In the genomic region with DNA sequence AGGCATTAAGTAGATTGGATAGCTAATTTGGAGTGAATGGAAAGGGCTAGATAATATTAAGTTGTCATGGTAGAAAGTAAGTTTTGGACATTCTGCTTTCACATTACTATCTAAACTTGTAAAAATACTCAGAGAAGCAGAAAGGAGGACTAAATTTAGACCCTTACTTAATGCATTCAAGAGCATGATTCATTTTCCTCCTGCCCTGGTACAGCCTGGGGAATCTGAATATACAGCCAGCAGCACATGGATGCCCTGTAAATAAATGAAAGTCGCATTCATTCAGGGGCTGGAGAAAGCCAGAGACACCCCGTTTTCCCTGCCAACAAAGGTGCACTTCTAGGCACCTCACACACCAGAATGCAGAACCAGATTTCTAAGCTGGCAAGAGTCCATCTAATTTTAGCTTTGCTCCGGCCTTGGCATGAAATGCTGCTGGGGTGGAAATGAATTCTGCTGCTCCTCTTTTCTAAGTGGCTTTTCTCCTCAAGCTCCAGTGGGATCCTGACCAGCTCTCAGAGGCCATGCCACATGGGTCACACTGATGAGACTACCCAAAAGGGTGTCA, we compare ENCODE assay signal across 11 cellular contexts.
DNase-seq lines count a peak whose midpoint lies in the region; ATAC-seq and TF ChIP-seq lines count a peak whose summit lies in the region.
"Had no signal": no experiment of that assay in that cellular context is flagged by ENCODE, and none has a peak within 500 bp of the region (broad histone marks: within the 10 kb centered on the region; RNA-seq: fewer than 3 reads in every experiment).

No MANE protein-coding gene starts in this region.

- POLR2A ChIA-PET in CD8-positive, alpha-beta memory T cell (lab: Charles Lee): no interaction called here

- no peaks in the 10 kb centered on the region for H3K9me3 Mint-ChIP-seq in CD8-positive, alpha-beta memory T cell
- H3K9me3 Mint-ChIP-seq: stimulated activated naive CD8-positive, alpha-beta T cell treated with anti-CD3 and anti-CD28 coated beads, Interleukin-15, Interleukin-2, amounts not matched to agents 100 ng/mL and 50 ng/mL, for 24 hours had no signal

- no peaks in the 10 kb centered on the region for H3K36me3 Mint-ChIP-seq in CD8-positive, alpha-beta memory T cell

- no peak overlapping the region for H3K4me3 Mint-ChIP-seq in CD8-positive, alpha-beta memory T cell
- H3K4me3 Mint-ChIP-seq: stimulated activated naive CD8-positive, alpha-beta T cell treated with anti-CD3 and anti-CD28 coated beads, Interleukin-15, Interleukin-2, amounts not matched to agents 100 ng/mL and 50 ng/mL, for 24 hours had no signal

- in situ Hi-C loops in mammary epithelial cell (cut with MboI; ENCODE audit: low sequenced_read_pairs in 2 of 2): loop anchor here (10.0 to 25.0 kb wide), 3 partner anchors 172 to 625 kb away; a partner anchor contains a TSS

- H3K4me1 Mint-ChIP-seq in CD8-positive, alpha-beta memory T cell: no peaks in the 10 kb centered on the region

- peak overlapping the region; percentile 22 for H2AFZ ChIP-seq in mammary epithelial cell (ENCODE audit: low read depth, low read length)
- no peak overlapping the region for H2AFZ ChIP-seq in hepatocyte

- no peak for ATAC-seq in HG02763 (IDR thresholded peaks at IDR 0.05; ENCODE audit: unreplicated experiment)
- ATAC-seq in GM21717 (IDR thresholded peaks at IDR 0.05; ENCODE audit: unreplicated experiment): no peak
- no peak for ATAC-seq in HG02840 (IDR thresholded peaks at IDR 0.05; ENCODE audit: low FRiP score, unreplicated experiment)

- no peaks in the 10 kb centered on the region for H4K20me1 ChIP-seq in mammary epithelial cell (ENCODE audit: insufficient read depth, low read length)
- H4K20me1 ChIP-seq in hepatocyte (ENCODE audit: insufficient read depth, poor library complexity, severe bottlenecking): no peaks in the 10 kb centered on the region

- dilution Hi-C loops in mammary epithelial cell (cut with HindIII; ENCODE audit: low sequenced_read_pairs): no loop called here

- TF ChIP-seq CTCF in mammary epithelial cell (conservative IDR thresholded peaks at IDR 0.05 in 1 of 2, IDR thresholded peaks at IDR 0.05 in 1 of 2; ENCODE audit: extremely low read depth in 1 of 2, insufficient read depth in 1 of 2, low read depth in 1 of 2, low read length in 2 of 2) (no peak), hepatocyte (IDR thresholded peaks at IDR 0.05; ENCODE audit: poor library complexity) (no peak)

- H3K9me3 ChIP-seq in mammary epithelial cell (replicated peaks; ENCODE audit: insufficient read depth, low read length) (no peaks in the 10 kb centered on the region), hepatocyte (ENCODE audit: low read depth) (no peaks in the 10 kb centered on the region)
- no peaks in the 10 kb centered on the region for H3K9me3 ChIP-seq in CD8-positive, alpha-beta memory T cell (ENCODE audit: low read length)

- H3K27ac ChIP-seq in mammary epithelial cell (ENCODE audit: insufficient read depth, low read depth, low read length): no peak overlapping the region
- H3K27ac ChIP-seq in hepatocyte: peak overlapping the region; percentile 84
- peak overlapping the region in 17 of 21 experiments; percentile 13 to 82 (median 55) for H3K27ac ChIP-seq in skin epidermis
- H3K27ac ChIP-seq in CD8-positive, alpha-beta memory T cell (ENCODE audit: low read depth, low read length): no peak overlapping the region

- H3K27ac Mint-ChIP-seq in CD8-positive, alpha-beta memory T cell: no peak overlapping the region
- H3K27ac Mint-ChIP-seq: stimulated activated naive CD8-positive, alpha-beta T cell treated with anti-CD3 and anti-CD28 coated beads, Interleukin-15, Interleukin-2, amounts not matched to agents 100 ng/mL and 50 ng/mL, for 24 hours had no signal

- intact Hi-C loops in mammary epithelial cell (cut with micrococcal nuclease): no loop called here

- H3K27me3 ChIP-seq in mammary epithelial cell (ENCODE audit: insufficient read depth, low read length) (no peaks in the 10 kb centered on the region), hepatocyte (no peaks in the 10 kb centered on the region)
- no peaks in the 10 kb centered on the region for H3K27me3 ChIP-seq in CD8-positive, alpha-beta memory T cell (ENCODE audit: insufficient read depth, low read length, poor library complexity, severe bottlenecking)

- no peaks in the 10 kb centered on the region for H3K9me2 ChIP-seq in hepatocyte (replicated peaks; ENCODE audit: insufficient read depth)

- BruUV-seq in mammary epithelial cell (replicated peaks; lab: Mats Ljungman, UMichigan): no TSS peak

- H3K4me1 ChIP-seq in mammary epithelial cell (ENCODE audit: insufficient read depth, low read length) (peaks cover 16% of the 10 kb centered on the region), hepatocyte (ENCODE audit: insufficient read depth) (peaks cover 27% of the 10 kb centered on the region)
- H3K4me1 ChIP-seq in CD8-positive, alpha-beta memory T cell (ENCODE audit: insufficient read depth, low read length): no peaks in the 10 kb centered on the region

- H3K27me3 Mint-ChIP-seq in CD8-positive, alpha-beta memory T cell: peaks cover 0 to 8% of the 10 kb centered on the region in 2 donors
- H3K27me3 Mint-ChIP-seq: stimulated activated naive CD8-positive, alpha-beta T cell treated with anti-CD3 and anti-CD28 coated beads, Interleukin-15, Interleukin-2, amounts not matched to agents 100 ng/mL and 50 ng/mL, for 24 hours had no signal

- H3K36me3 ChIP-seq in mammary epithelial cell (ENCODE audit: insufficient read depth, low read length): no peaks in the 10 kb centered on the region
- no peaks in the 10 kb centered on the region for H3K36me3 ChIP-seq in hepatocyte (replicated peaks; ENCODE audit: insufficient read depth, low read depth)
- no peaks in the 10 kb centered on the region for H3K36me3 ChIP-seq in CD8-positive, alpha-beta memory T cell (ENCODE audit: insufficient read depth, low read length)

- H3K9ac ChIP-seq in mammary epithelial cell (ENCODE audit: insufficient read depth, low read length): no peak overlapping the region

- CTCF ChIA-PET in mammary epithelial cell (lab: Charles Lee; ENCODE audit: low non-redundant PET): no interaction called here
- CTCF ChIA-PET in CD8-positive, alpha-beta memory T cell (lab: Charles Lee): interaction anchor here (2.5 kb wide), 1 partner anchor 15 kb away, joined by 10 read pairs; no protein-coding TSS in a partner anchor

- DNase-seq in GM04504 (ENCODE audit: low read depth) (peak; percentile 59), mammary epithelial cell (no peak), hepatocyte (ENCODE audit: low spot score) (peak; percentile 45)
- no peak for DNase-seq in CD8-positive, alpha-beta memory T cell
- DNase-seq: activated CD4-positive, alpha-beta T cell treated with anti-CD3 and anti-CD28 coated beads for 48 hours; DND-41 had no signal

- H3K4me2 ChIP-seq in mammary epithelial cell (ENCODE audit: insufficient read depth, low read depth, low read length): no peak overlapping the region
- no peak overlapping the region for H3K4me2 ChIP-seq in hepatocyte

- H3K4me3 ChIP-seq in mammary epithelial cell (replicated peaks in 1 of 3; ENCODE audit: insufficient read depth in 1 of 3, low read depth in 2 of 3, low read length in 3 of 3) (no peak overlapping the region), hepatocyte (no peak overlapping the region), skin epidermis (no peak overlapping the region)
- H3K4me3 ChIP-seq in CD8-positive, alpha-beta memory T cell (ENCODE audit: low read length): no peak overlapping the region

- 14% methylated on average over 3 of the region's 3 CpGs for WGBS in mammary epithelial cell (ENCODE audit: low coverage, missing lambda C conversion rate)
- WGBS in hepatocyte (ENCODE audit: low lambda C conversion rate, missing lambda C conversion rate): 63% methylated on average over 3 of the region's 3 CpGs

- H3K79me2 ChIP-seq in mammary epithelial cell (ENCODE audit: insufficient read depth, low read length) (no peaks in the 10 kb centered on the region), hepatocyte (no peaks in the 10 kb centered on the region)

Comparison
In these comparisons a context has a peak if more than half of its experiments do, and no peak if none do; other contexts are left out.
1. DNase-seq: peak in GM04504 (single experiment) and hepatocyte (single experiment); none in mammary epithelial cell (single experiment) and CD8-positive, alpha-beta memory T cell (0 of 5).
2. H3K27ac ChIP-seq: peak in hepatocyte (single experiment) and skin epidermis (17 of 21); none in mammary epithelial cell (single experiment) and CD8-positive, alpha-beta memory T cell (single experiment).